Comparison of ENCODE assay signal across 30 cellular contexts in the genomic region with DNA sequence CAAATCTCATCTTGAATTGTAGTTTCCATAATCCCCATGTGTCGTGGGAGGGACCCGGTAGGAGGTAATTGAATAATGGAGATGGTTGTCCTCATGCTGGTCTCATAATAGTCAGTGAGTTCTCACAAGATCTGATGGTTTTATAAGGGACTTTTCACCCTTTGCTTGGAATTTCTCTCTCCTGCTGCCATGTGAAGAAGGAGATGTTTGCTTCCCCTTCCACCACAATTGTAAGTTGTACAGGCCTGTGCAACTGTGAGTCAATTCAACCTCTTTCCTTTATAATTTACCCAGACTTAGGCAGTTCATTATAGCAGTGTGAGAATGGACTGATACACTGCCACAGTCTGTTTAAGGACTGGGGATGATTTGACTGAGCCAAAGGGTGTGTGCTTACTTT.
"Had no signal": no experiment of that assay in that cellular context is flagged by ENCODE, and none has a peak within 500 bp of the region (broad histone marks: within the 10 kb centered on the region; RNA-seq: fewer than 3 reads in every experiment).

No MANE protein-coding gene starts in this region.

- H3K4me1 ChIP-seq: adrenal gland, ascending aorta, body of pancreas, breast epithelium had no signal

- DNase-seq: activated effector memory CD4-positive, alpha-beta T cell treated with anti-CD3 and anti-CD28 coated beads, Interleukin-2, amount 50 U/mL, for 16 hours; activated effector memory CD4-positive, alpha-beta T cell treated with Interleukin-2 at 50 U/mL for 16 hours; activated gamma-delta T cell; activated gamma-delta T cell treated with Interleukin-2 at 50 U/mL for 16 hours; activated naive CD4-positive, alpha-beta T cell; activated naive CD4-positive, alpha-beta T cell treated with anti-CD3 and anti-CD28 coated beads for 36 hours; activated naive CD4-positive, alpha-beta T cell treated with anti-CD3 and anti-CD28 coated beads, Interleukin-2, amount 10 ng/mL, durations not matched to agents 7 days and 5 days; activated naive CD4-positive, alpha-beta T cell treated with anti-CD3 and anti-CD28 coated beads, Interleukin-2, amount 50 U/mL, for 16 hours; activated naive CD4-positive, alpha-beta T cell treated with Interleukin-2 at 50 U/mL for 16 hours; activated naive CD8-positive, alpha-beta T cell treated with anti-CD3 and anti-CD28 coated beads for 36 hours; activated naive CD8-positive, alpha-beta T cell treated with anti-CD3 and anti-CD28 coated beads, Interleukin-2, amount 10 ng/mL, durations not matched to agents 7 days and 5 days; activated naive CD8-positive, alpha-beta T cell treated with anti-CD3 and anti-CD28 coated beads, Interleukin-2, amount 50 U/mL, for 24 hours; activated T-cell treated with anti-CD3 and anti-CD28 coated beads, Interleukin-2, amount 50 U/mL, for 1 hour; activated T-cell treated with anti-CD3 and anti-CD28 coated beads, Interleukin-2, amount 50 U/mL, for 24 hours; activated T-cell treated with anti-CD3 and anti-CD28 coated beads, Interleukin-2, amount 50 U/mL, for 4 hours; activated T-cell treated with anti-CD3 and anti-CD28 coated beads, Interleukin-2, amount 50 U/mL, for 48 hours; activated T-cell treated with anti-CD3 and anti-CD28 coated beads, Interleukin-2, amount 50 U/mL, for 72 hours; adrenal gland; amniotic stem cell; amygdala; anterior cingulate cortex; aorta; body of pancreas; brain microvascular endothelial cell; caudate nucleus; central memory CD4-positive, alpha-beta T cell; cerebellar nuclear complex had no signal

- H3K27ac ChIP-seq: adrenal gland, ascending aorta, body of pancreas, brain microvascular endothelial cell, breast epithelium, cardiac muscle cell had no signal

- H3K9me3 ChIP-seq: adrenal gland, ascending aorta, body of pancreas, breast epithelium had no signal

- H3K36me3 ChIP-seq: adrenal gland, ascending aorta, brain microvascular endothelial cell, breast epithelium, cardiac muscle cell had no signal

- H3K4me3 ChIP-seq: adrenal gland, ascending aorta, body of pancreas, breast epithelium, cardiac muscle cell had no signal
